21 cellular contexts compared by ENCODE assay signal in genomic region chr1:22208973-22209378, GRCh38.
"Had no signal": no experiment of that assay in that cellular context is flagged by ENCODE, and none has a peak within 500 bp of the region (broad histone marks: within the 10 kb centered on the region; RNA-seq: fewer than 3 reads in every experiment).

No MANE protein-coding gene starts in this region.

- H3K9me3 ChIP-seq: adrenal gland, breast epithelium, esophagus squamous epithelium, left ventricle myocardium inferior, prostate gland, right atrium auricular region, tibial nerve, vagina had no signal

- H3K27me3 ChIP-seq: adrenal gland, vagina had no signal

- ATAC-seq: activated naive CD4-positive, alpha-beta T cell treated with anti-CD3 and anti-CD28 coated beads, Interleukin-2, amount 50 U/mL, for 72 hours; activated T-cell treated with anti-CD3 and anti-CD28 coated beads, Interleukin-2, amount 50 U/mL, for 4 hours had no signal

- H3K4me1 ChIP-seq: adrenal gland, left ventricle myocardium inferior, prostate gland, right atrium auricular region, vagina had no signal

- H3K36me3 ChIP-seq: adrenal gland, breast epithelium, esophagus squamous epithelium, left ventricle myocardium inferior, prostate gland, right atrium auricular region, tibial nerve, vagina had no signal

- H3K4me3 ChIP-seq: adrenal gland, breast epithelium, esophagus squamous epithelium, left ventricle myocardium inferior, prostate gland, right atrium auricular region, skin epidermis, tibial nerve, vagina had no signal

- H3K27ac ChIP-seq: adrenal gland, breast epithelium, esophagus squamous epithelium, left ventricle myocardium inferior, prostate gland, right atrium auricular region, skin epidermis, tibial nerve, vagina had no signal

- DNase-seq: activated CD4-positive, alpha-beta T cell treated with anti-CD3 and anti-CD28 coated beads, Interleukin-2, amount 50 U/mL, for 1 hour; activated CD8-positive, alpha-beta memory T cell treated with anti-CD3 and anti-CD28 coated beads, Interleukin-2, amount 50 U/mL, for 4 hours; activated gamma-delta T cell; activated T-cell treated with anti-CD3 and anti-CD28 coated beads, Interleukin-2, amount 50 U/mL, for 4 hours; cerebellar nuclear complex; effector memory CD4-positive, alpha-beta T cell; esophagus squamous epithelium; left ventricle myocardium inferior; mammary epithelial cell; stimulated activated CD4-positive, alpha-beta T cell treated with anti-CD3 and anti-CD28 coated beads, Interleukin-15, amount 100 ng/mL, for 24 hours; stimulated activated CD4-positive, alpha-beta T cell treated with anti-CD3 and anti-CD28 coated beads, Interleukin-2, amount 100 ng/mL, for 48 hours; T-helper 1 cell; T1000 had no signal
